9 cellular contexts compared by ENCODE assay signal in genomic region chrX:101385795-101386541, GRCh38. TPM values are rescaled to one million over a fixed set of nuclear protein-coding genes. Genes with fewer than 3 reads are reported as not detected.
DNase-seq lines count a peak whose midpoint lies in the region; ATAC-seq and TF ChIP-seq lines count a peak whose summit lies in the region.
"Had no signal": no experiment of that assay in that cellular context is flagged by ENCODE, and none has a peak within 500 bp of the region (broad histone marks: within the 10 kb centered on the region; RNA-seq: fewer than 3 reads in every experiment).

TSS of gene BTK (minus strand) at chrX:101386191. CDS start at chrX:101375284, 10,907 bp downstream.

- 34 to 60% (median 42%) methylated on average over 9 of the region's 9 CpGs for WGBS in spleen, 5 donors

- intact Hi-C loops in spleen (cut with DNase I; ENCODE audit: low total_unique reads): no loop called here

- H3K4me3 ChIP-seq in spleen (peak within 1 kb of the TSS in 7 of 8 donors; percentile 27 to 67 (median 42)), SJCRH30 (no peak within 1 kb of the TSS)

- H3K4me1 ChIP-seq in spleen (peaks cover 0 to 47% (median 0%) of the 10 kb centered on the region in 6 donors), SJCRH30 (no peaks in the 10 kb centered on the region)

- ATAC-seq in GM19023 (IDR thresholded peaks at IDR 0.05; ENCODE audit: unreplicated experiment) (peak; percentile 65), HG02885 (IDR thresholded peaks at IDR 0.05; ENCODE audit: poor library complexity, unreplicated experiment) (peak; percentile 70)

- H3K36me3 ChIP-seq in spleen (no peaks in the 10 kb centered on the region), SJCRH30 (peaks cover under 1% of the 10 kb centered on the region; the same call in 1 of the 2 replicates)

- no peaks in the 10 kb centered on the region for H3K27me3 ChIP-seq in spleen (replicated peaks in 1 of 7)
- H3K27me3 ChIP-seq in SJCRH30: no peaks in the 10 kb centered on the region

- H3K27ac ChIP-seq in spleen (peak within 1 kb of the TSS in 7 of 8 donors; percentile 50 to 86 (median 70)), SJCRH30 (no peak within 1 kb of the TSS)

- H3K9me3 ChIP-seq in spleen: no peaks in the 10 kb centered on the region
- no peaks in the 10 kb centered on the region for H3K9me3 ChIP-seq in SJCRH30 (replicated peaks)

- DNase-seq in OCI-M1 (lab: John Stamatoyannopoulos, UW) (peak; percentile 90), spleen (no peak), NCI-H1417 treated with DMSO at 0.1 percent for 48 hours (lab: John Stamatoyannopoulos, UW) (no peak), NCI-H187 (lab: John Stamatoyannopoulos, UW) (no peak), SJCRH30 (no peak), glomerular visceral epithelial cell (ENCODE audit: extremely low spot score) (no peak)
- DNase-seq: left cardiac atrium had no signal

- TF ChIP-seq CTCF in spleen (IDR thresholded peaks at IDR 0.05 in 8 of 11, conservative IDR thresholded peaks at IDR 0.05 in 3 of 11): no peak

- TF ChIP-seq POLR2A in spleen (IDR thresholded peaks at IDR 0.05): no peak

RNA-seq across cellular contexts. Expression of gene BTK, which starts in this region (rescaled TPM):
- 100 to 1,000 TPM in 1 of 7 donors, 10 to 100 TPM in 6; 70.7 to 103 (median 81.5) TPM for total RNA-seq in spleen
- 100 to 1,000 TPM in 2 of 3 donors, 10 to 100 TPM in 1; 76.5 to 139 (median 103) TPM for polyA plus RNA-seq in spleen
- 0.05 TPM in 1 of 2 replicates, not detected in the other for total RNA-seq in SJCRH30 (2014; rRNA removed; shearing (Covaris generic))

Comparison
In these comparisons a context has a peak if more than half of its experiments do, and no peak if none do; other contexts are left out.
1. RNA of gene BTK (total RNA-seq): 70.7 to 103 TPM in spleen; 0.05 TPM in SJCRH30; every median in the first group is over 10 times any median in the second.